Comparison of ENCODE assay signal across 26 cellular contexts in genomic region chr10:86692664-86693063, GRCh38. TPM values are rescaled to one million over a fixed set of nuclear protein-coding genes. Genes with fewer than 3 reads are reported as not detected.
"Had no signal": no experiment of that assay in that cellular context is flagged by ENCODE, and none has a peak within 500 bp of the region (broad histone marks: within the 10 kb centered on the region; RNA-seq: fewer than 3 reads in every experiment).

No MANE protein-coding gene starts in this region.

- ATAC-seq: left lobe of liver, lower lobe of right lung, natural killer cell, upper lobe of right lung had no signal

- DNase-seq: central memory CD4-positive, alpha-beta T cell; effector CD8-positive, alpha-beta T cell; glutamatergic neuron; lower lobe of right lung; natural killer cell; nucleus accumbens; retina; stimulated activated CD4-positive, alpha-beta T cell treated with anti-CD3 and anti-CD28 coated beads, Interleukin-2, amount 100 ng/mL, for 48 hours; stimulated activated naive CD4-positive, alpha-beta T cell treated with Interleukin-2 at 50 U/mL for 16 hours; upper lobe of right lung had no signal

- H3K36me3 ChIP-seq: lower lobe of right lung, ovary, thyroid gland, upper lobe of right lung had no signal

- H3K9me3 ChIP-seq: lower lobe of right lung, ovary, thyroid gland, upper lobe of right lung had no signal

- H3K27ac ChIP-seq: hepatocyte, lower lobe of right lung, upper lobe of right lung had no signal

- H3K27me3 ChIP-seq: hepatocyte, ovary, thyroid gland, upper lobe of right lung had no signal

- H3K4me3 ChIP-seq: coronary artery, hepatocyte, lower lobe of right lung, ovary, smooth muscle cell, thyroid gland, upper lobe of right lung had no signal

RNA-seq across cellular contexts. Expression of gene LDB3, which starts 24.4 kb away (rescaled TPM):
- total RNA-seq: dermis microvascular lymphatic vessel endothelial cell, hepatocyte had no signal

RNA-seq across cellular contexts. Expression of gene OPN4, which starts 38.3 kb away (rescaled TPM):
- total RNA-seq: chondrocyte, dermis microvascular lymphatic vessel endothelial cell, fibroblast of lung, frontal cortex, hepatocyte, kidney epithelial cell, left lobe of liver, lower lobe of right lung, mesothelial cell of epicardium, mucosa of gallbladder, myocyte, natural killer cell, neural crest cell, ovary, progenitor cell of endocrine pancreas, smooth muscle cell, upper lobe of right lung had no signal
- polyA plus RNA-seq: fibroblast of lung, hepatocyte, smooth muscle cell had no signal
